In the genomic region with DNA sequence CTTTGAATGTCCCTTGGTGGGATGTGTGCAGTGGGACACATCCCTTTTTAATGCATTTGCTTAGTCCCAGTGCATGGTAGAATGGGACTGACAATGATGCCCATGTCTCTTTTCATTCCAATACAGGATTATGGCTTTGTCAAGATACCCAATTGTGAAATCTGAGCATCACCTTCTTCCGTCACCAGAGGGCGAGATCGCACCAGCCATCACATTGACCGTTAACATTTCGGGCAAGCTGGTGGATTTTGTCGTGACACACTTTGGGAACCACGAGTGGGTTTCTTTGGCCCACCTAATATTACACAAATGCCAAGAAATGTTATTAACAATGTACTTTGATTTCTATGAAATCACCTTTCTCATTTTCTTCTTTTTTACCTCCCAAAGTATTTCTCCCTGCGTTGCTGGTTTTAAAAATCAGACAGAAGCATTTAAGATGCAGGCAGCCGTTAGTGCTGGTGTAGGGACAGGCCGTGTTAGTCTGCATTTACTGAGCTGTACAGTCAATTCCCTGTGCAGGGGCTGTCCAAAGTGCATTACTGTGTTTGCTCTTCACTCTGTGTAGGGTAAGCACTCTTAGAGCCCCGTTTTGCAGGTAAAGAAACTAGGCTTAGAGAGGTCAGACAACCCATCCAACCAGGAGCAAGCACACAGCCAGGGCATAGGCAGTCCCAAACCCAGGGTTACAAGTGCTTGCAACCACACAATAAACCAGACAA, we compare ENCODE assay signal across 8 cellular contexts. TPM values are rescaled to one million over a fixed set of nuclear protein-coding genes. Genes with fewer than 3 reads are reported as not detected.
DNase-seq lines count a peak whose midpoint lies in the region; ATAC-seq and TF ChIP-seq lines count a peak whose summit lies in the region.

No MANE protein-coding gene starts in this region.

- peak; percentile 63 for TF ChIP-seq CTCF in GM10266 (IDR thresholded peaks at IDR 0.05; ENCODE audit: control insufficient read depth, insufficient read depth, low read depth, missing control alignments)
- peak in 1 of 2 donors; percentile 13 for TF ChIP-seq CTCF in left lung (IDR thresholded peaks at IDR 0.05)

- intact Hi-C loops in left lung (cut with DNase I) = no loop called here

- no peak overlapping the region for H3K4me3 ChIP-seq in left lung

- peaks cover 0 to 10% of the 10 kb centered on the region in 2 donors for H3K27me3 ChIP-seq in left lung

- no peaks in the 10 kb centered on the region for H3K9me3 ChIP-seq in left lung

- ATAC-seq in left lung (no peak), GM18498 (IDR thresholded peaks at IDR 0.05; ENCODE audit: unreplicated experiment) (no peak)

- no peaks in the 10 kb centered on the region for H3K4me1 ChIP-seq in left lung

- H3K36me3 ChIP-seq in left lung = no peaks in the 10 kb centered on the region

- DNase-seq in AG08396 (ENCODE audit: low spot score) = peak; percentile 28
- DNase-seq in GM10266 (ENCODE audit: extremely low spot score) = peak; percentile 27
- peak; percentile 33 for DNase-seq in NCI-H460 (ENCODE audit: extremely low read depth, low read depth)
- DNase-seq in dermis blood vessel endothelial cell = peak; percentile 46
- DNase-seq in superior temporal gyrus (ENCODE audit: extremely low spot score) = peak; percentile 77
- no peak for DNase-seq in NCI-H774 (lab: John Stamatoyannopoulos, UW)
- no peak for DNase-seq in left lung

- H3K27ac ChIP-seq in left lung = no peak overlapping the region

RNA-seq across cellular contexts. Expression of a gene that starts 46.5 kb away (rescaled TPM):
- not detected in 2 replicates for total RNA-seq in NCI-H460 (2014; rRNA removed; shearing (Covaris generic))
- not detected in 2 replicates for polyA plus RNA-seq in NCI-H460 (2014; cell fraction: nucleus; rRNA removed)
- total RNA-seq in dermis blood vessel endothelial cell (not detected in 2 replicates), left lung (under 1 TPM in 1 of 2 donors, not detected in 1; 0.24 TPM)

Comparison
In these comparisons a context has a peak if more than half of its experiments do, and no peak if none do; other contexts are left out.
1. DNase-seq: peak in AG08396 (single experiment), GM10266 (single experiment), NCI-H460 (single experiment), dermis blood vessel endothelial cell (single experiment) and superior temporal gyrus (single experiment); none in NCI-H774 (single experiment) and left lung (0 of 2).